1 cellular context compared by ENCODE assay signal in the genomic region with DNA sequence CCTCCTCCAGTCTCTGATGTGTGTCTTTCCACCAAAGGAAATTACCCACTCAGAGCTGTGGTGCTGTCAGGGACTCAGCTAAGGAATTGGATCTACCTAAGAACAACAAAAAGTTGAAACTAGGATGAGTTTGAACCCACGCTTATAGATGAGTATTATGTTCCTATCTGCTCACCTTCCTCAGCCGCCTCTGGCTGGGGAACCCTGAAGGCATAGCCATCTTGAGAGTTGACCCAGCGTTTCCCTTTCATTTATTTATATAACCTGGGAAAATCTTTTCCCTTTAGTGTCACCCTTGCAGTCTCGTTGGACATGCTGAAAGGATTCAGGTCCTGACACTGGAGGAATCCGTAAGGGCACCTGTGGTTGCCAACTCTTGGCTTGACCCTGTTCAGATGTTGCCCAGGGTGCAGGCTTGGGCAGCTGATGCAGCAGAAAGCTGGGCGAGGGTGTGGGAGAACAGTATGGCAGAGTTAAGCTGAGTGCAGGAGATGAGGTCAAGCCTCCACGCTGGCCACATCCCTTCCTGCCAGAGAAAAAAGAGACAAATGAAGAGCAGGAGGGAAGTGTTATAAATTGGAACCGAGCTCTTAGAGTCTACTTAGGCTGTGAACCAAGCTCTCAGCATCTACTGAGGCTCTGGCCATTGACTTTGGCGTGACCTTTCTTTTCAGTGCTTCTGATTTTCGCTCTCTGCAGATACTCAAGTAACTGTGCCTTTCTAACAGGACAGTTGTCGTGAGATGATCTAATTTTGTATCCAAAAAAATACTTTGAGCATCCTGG.
TF ChIP-seq lines count a peak whose summit lies in the region.

No MANE protein-coding gene starts in this region.

TF ChIP-seq in IMR-90, 13 proteins besides CTCF, POLR2A, EP300 and RAD21:
- TF ChIP-seq FOS (IDR thresholded peaks at IDR 0.05; ENCODE audit: low read depth, low read length) (no peak), SMC3 (IDR thresholded peaks at IDR 0.05; ENCODE audit: low read depth, low read length) (no peak), CEBPB (IDR thresholded peaks at IDR 0.05; ENCODE audit: low read depth, low read length) (no peak), RFX5 (IDR thresholded peaks at IDR 0.05; ENCODE audit: low read depth, low read length) (no peak), RCOR1 (IDR thresholded peaks at IDR 0.05; ENCODE audit: insufficient replicate concordance, low read length) (no peak), ELK1 (IDR thresholded peaks at IDR 0.05; ENCODE audit: borderline replicate concordance, low read depth, low read length) (no peak), MAFK (IDR thresholded peaks at IDR 0.05; ENCODE audit: low read depth, low read length) (no peak), USF2 (IDR thresholded peaks at IDR 0.05; ENCODE audit: low read depth, low read length) (no peak), MAZ (IDR thresholded peaks at IDR 0.05; ENCODE audit: borderline replicate concordance, low read depth, low read length) (no peak), MXI1 (IDR thresholded peaks at IDR 0.05; ENCODE audit: borderline replicate concordance, low read depth, low read length) (no peak), BHLHE40 (IDR thresholded peaks at IDR 0.05; ENCODE audit: low read depth, low read length) (no peak), NFE2L2 (IDR thresholded peaks at IDR 0.05; ENCODE audit: low read depth, low read length) (no peak), CHD1 (IDR thresholded peaks at IDR 0.05; ENCODE audit: low read depth, low read length) (no peak)
